In the genomic region with DNA sequence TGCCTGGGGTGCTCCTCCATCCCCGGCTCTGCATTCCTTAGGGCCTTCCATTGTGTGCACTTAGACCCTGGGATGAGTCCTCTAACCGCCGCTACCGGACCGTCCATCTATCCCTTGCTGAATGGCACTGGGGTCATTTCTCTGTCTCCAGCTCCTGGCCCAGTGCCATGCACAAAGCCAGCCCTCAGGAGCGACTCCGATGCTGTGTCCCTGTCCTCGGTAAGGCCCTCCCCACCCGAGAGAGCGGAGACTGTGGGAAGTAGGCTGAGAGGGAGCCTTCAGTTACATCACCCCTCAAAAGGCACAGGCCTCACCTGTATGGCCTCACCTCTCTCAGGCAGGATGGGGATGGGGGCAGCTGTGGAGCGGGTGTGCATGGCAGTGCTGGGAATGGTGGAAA, we compare ENCODE assay signal across 11 cellular contexts. TPM values are rescaled to one million over a fixed set of nuclear protein-coding genes. Genes with fewer than 3 reads are reported as not detected.
"Had no signal": no experiment of that assay in that cellular context is flagged by ENCODE, and none has a peak within 500 bp of the region (broad histone marks: within the 10 kb centered on the region; RNA-seq: fewer than 3 reads in every experiment).

No MANE protein-coding gene starts in this region.

- H3K4me1 ChIP-seq: adrenal gland, prostate gland had no signal

- ATAC-seq: esophagus mucosa, right cardiac atrium had no signal

- H3K27ac ChIP-seq: adrenal gland, cardiac muscle cell, prostate gland had no signal

- H3K36me3 Mint-ChIP-seq: type B pancreatic cell had no signal

- H3K36me3 ChIP-seq: adrenal gland, cardiac muscle cell, prostate gland had no signal

- H3K27me3 Mint-ChIP-seq: activated B cell treated with CpG ODN at 0.5 μM for 24 hours; stimulated activated naive CD8-positive, alpha-beta T cell treated with anti-CD3 and anti-CD28 coated beads, Interleukin-15, Interleukin-2, amounts not matched to agents 100 ng/mL and 50 ng/mL, for 24 hours; type B pancreatic cell had no signal

- H3K4me1 Mint-ChIP-seq: nephron had no signal

- DNase-seq: activated B cell treated with CpG ODN at 0.5 μM for 24 hours; activated effector memory CD4-positive, alpha-beta T cell treated with Interleukin-2 at 50 U/mL for 16 hours; adrenal gland; right cardiac atrium had no signal

- H3K9me3 ChIP-seq: adrenal gland, prostate gland had no signal

- H3K27ac Mint-ChIP-seq: activated B cell treated with CpG ODN at 0.5 μM for 24 hours; nephron; stimulated activated naive CD8-positive, alpha-beta T cell treated with anti-CD3 and anti-CD28 coated beads, Interleukin-15, Interleukin-2, amounts not matched to agents 100 ng/mL and 50 ng/mL, for 24 hours; type B pancreatic cell had no signal

- H3K4me3 Mint-ChIP-seq: activated B cell treated with CpG ODN at 0.5 μM for 24 hours; nephron; stimulated activated naive CD8-positive, alpha-beta T cell treated with anti-CD3 and anti-CD28 coated beads, Interleukin-15, Interleukin-2, amounts not matched to agents 100 ng/mL and 50 ng/mL, for 24 hours; type B pancreatic cell had no signal

- H3K27me3 ChIP-seq: adrenal gland, cardiac muscle cell had no signal

- H3K4me3 ChIP-seq: adrenal gland, cardiac muscle cell, lung, prostate gland had no signal

- H3K9me3 Mint-ChIP-seq: type B pancreatic cell had no signal

RNA-seq across cellular contexts. Expression of gene MUC4, which starts 33.8 kb away (rescaled TPM):
- total RNA-seq: cardiac muscle cell had no signal
